In the genomic region with DNA sequence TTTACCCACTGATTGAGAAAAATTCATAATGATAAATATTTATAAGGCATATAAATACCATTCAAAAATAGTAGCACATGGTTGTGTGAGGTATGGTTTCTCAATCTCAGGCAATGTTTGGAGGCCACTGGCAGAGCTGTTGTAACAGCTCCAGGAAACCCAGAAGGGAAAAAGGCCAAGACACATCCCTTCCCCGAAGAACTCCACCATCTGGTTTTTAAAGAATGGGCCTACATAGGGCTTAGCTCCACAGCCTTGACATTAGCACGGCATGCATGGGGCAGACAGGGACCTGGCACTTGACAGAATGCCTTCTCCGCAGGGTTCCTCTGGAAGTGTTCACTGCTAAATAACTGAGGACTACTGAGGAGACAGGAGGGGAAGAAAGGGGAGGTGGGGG, we compare ENCODE assay signal across 24 cellular contexts. TPM values are rescaled to one million over a fixed set of nuclear protein-coding genes. Genes with fewer than 3 reads are reported as not detected.
DNase-seq lines count a peak whose midpoint lies in the region; ATAC-seq and TF ChIP-seq lines count a peak whose summit lies in the region.
"Had no signal": no experiment of that assay in that cellular context is flagged by ENCODE, and none has a peak within 500 bp of the region (broad histone marks: within the 10 kb centered on the region; RNA-seq: fewer than 3 reads in every experiment).

No MANE protein-coding gene starts in this region.

- DNase-seq in AG09309 (ENCODE audit: low read depth): peak; percentile 67
- peak; percentile 19 for DNase-seq in HCEC 1CT
- peak; percentile 33 to 39 for DNase-seq in cerebellar nuclear complex (lab: John Stamatoyannopoulos, UW)
- DNase-seq in esophagus squamous epithelium (lab: John Stamatoyannopoulos, UW): no peak
- no peak for DNase-seq in transverse colon
- no peak for DNase-seq in central memory CD4-positive, alpha-beta T cell
- DNase-seq in CD8-positive, alpha-beta memory T cell: no peak
- DNase-seq: activated CD8-positive, alpha-beta T cell treated with anti-CD3 and anti-CD28 coated beads, Interleukin-2, amount 10 ng/mL, durations not matched to agents 7 days and 5 days; activated effector memory CD4-positive, alpha-beta T cell treated with anti-CD3 and anti-CD28 coated beads, Interleukin-2, amount 50 U/mL, for 16 hours; activated naive CD8-positive, alpha-beta T cell treated with anti-CD3 and anti-CD28 coated beads, Interleukin-2, amount 10 ng/mL, durations not matched to agents 7 days and 5 days; activated T-cell treated with anti-CD3 and anti-CD28 coated beads for 4 hours; DMS153; effector memory CD8-positive, alpha-beta T cell; H7; heart right ventricle; left colon; naive B cell; NCI-H1694; NCI-H526 treated with DMSO at 0.1 percent for 48 hours; nucleus accumbens had no signal

- TF ChIP-seq POLR2A in gastroesophageal sphincter (IDR thresholded peaks at IDR 0.05) (no peak), esophagus squamous epithelium (IDR thresholded peaks at IDR 0.05) (no peak), transverse colon (IDR thresholded peaks at IDR 0.05) (no peak)

- intact Hi-C loops in esophagus squamous epithelium (cut with DNase I) (loop anchor here (5.0 to 10.0 kb wide), 3 partner anchors 238 to 530 kb away; no protein-coding TSS in a partner anchor), transverse colon (cut with DNase I; ENCODE audit: low total_unique reads) (loop anchor here (5.0 to 10.0 kb wide), 5 partner anchors 238 to 530 kb away; no protein-coding TSS in a partner anchor)

- no peak overlapping the region for H3K4me3 ChIP-seq in AG09309 (ENCODE audit: control insufficient read depth, low read depth, low read length)
- no peak overlapping the region for H3K4me3 ChIP-seq in gastroesophageal sphincter
- H3K4me3 ChIP-seq in esophagus squamous epithelium: no peak overlapping the region
- no peak overlapping the region for H3K4me3 ChIP-seq in transverse colon
- H3K4me3 ChIP-seq in CD8-positive, alpha-beta memory T cell (ENCODE audit: low read length): no peak overlapping the region
- H3K4me3 ChIP-seq: heart right ventricle, skin epidermis had no signal

- H3K27me3 ChIP-seq in gastroesophageal sphincter: no peaks in the 10 kb centered on the region
- H3K27me3 ChIP-seq in esophagus squamous epithelium: no peaks in the 10 kb centered on the region
- no peaks in the 10 kb centered on the region for H3K27me3 ChIP-seq in transverse colon
- H3K27me3 ChIP-seq in CD8-positive, alpha-beta memory T cell (ENCODE audit: insufficient read depth, low read length, poor library complexity, severe bottlenecking): no peaks in the 10 kb centered on the region
- H3K27me3 ChIP-seq: heart right ventricle had no signal

- TF ChIP-seq CTCF in AG09309 (IDR thresholded peaks at IDR 0.05; ENCODE audit: control insufficient read depth, insufficient read depth, low read depth, low read length, missing control alignments) (no peak), gastroesophageal sphincter (IDR thresholded peaks at IDR 0.05) (no peak), esophagus squamous epithelium (IDR thresholded peaks at IDR 0.05) (no peak), transverse colon (IDR thresholded peaks at IDR 0.05) (no peak)

- ATAC-seq in gastroesophageal sphincter: peak; percentile 72
- ATAC-seq: activated CD4-positive, CD25-positive, alpha-beta regulatory T cell treated with anti-CD3 and anti-CD28 coated beads, Interleukin-2, amount 50 U/mL, for 24 hours; activated CD8-positive, alpha-beta T cell treated with anti-CD3 and anti-CD28 coated beads, Interleukin-2, amount 10 ng/mL, durations not matched to agents 7 days and 5 days; effector memory CD8-positive, alpha-beta T cell; heart right ventricle; left colon had no signal

- H3K4me1 ChIP-seq in gastroesophageal sphincter: peaks cover 0 to 28% (median 0%) of the 10 kb centered on the region in 3 donors
- H3K4me1 ChIP-seq in esophagus squamous epithelium: peaks cover 0 to 18% (median 6%) of the 10 kb centered on the region in 3 donors
- peaks cover 0 to 8% (median 5%) of the 10 kb centered on the region in 4 donors for H3K4me1 ChIP-seq in transverse colon
- peaks cover 20% of the 10 kb centered on the region for H3K4me1 ChIP-seq in CD8-positive, alpha-beta memory T cell (ENCODE audit: insufficient read depth, low read length)

- no peaks in the 10 kb centered on the region for H3K9me3 Mint-ChIP-seq in CD8-positive, alpha-beta memory T cell
- H3K9me3 Mint-ChIP-seq: effector memory CD8-positive, alpha-beta T cell had no signal

- TF ChIP-seq EP300 in gastroesophageal sphincter (IDR thresholded peaks at IDR 0.05) (no peak), transverse colon (IDR thresholded peaks at IDR 0.05; ENCODE audit: low read depth) (no peak)

- CTCF ChIA-PET in CD8-positive, alpha-beta memory T cell (lab: Charles Lee): interaction anchor here (1.0 to 2.8 kb wide), 3 partner anchors 9 to 527 kb away, joined by 3 to 17 read pairs (median 4); no protein-coding TSS in a partner anchor

- H3K4me1 Mint-ChIP-seq in CD8-positive, alpha-beta memory T cell: peaks cover 22 to 29% (median 25%) of the 10 kb centered on the region in 3 donors

- H3K9me3 ChIP-seq in gastroesophageal sphincter: peaks cover 0 to 3% (median 0%) of the 10 kb centered on the region in 3 donors
- peaks cover 0 to 5% (median 0%) of the 10 kb centered on the region in 3 donors for H3K9me3 ChIP-seq in esophagus squamous epithelium
- no peaks in the 10 kb centered on the region for H3K9me3 ChIP-seq in transverse colon
- no peaks in the 10 kb centered on the region for H3K9me3 ChIP-seq in CD8-positive, alpha-beta memory T cell (ENCODE audit: low read length)

- in situ Hi-C loops in transverse colon (cut with MboI; ENCODE audit: low pct_ligation_motif_present in 1 of 4, low pct_unique_long_range_greater_than_20kb in 1 of 4, low sequenced_read_pairs in 3 of 4): loop anchor here (5.0 to 25.0 kb wide), 9 partner anchors 238 to 868 kb away; a partner anchor contains a TSS

- H3K27ac ChIP-seq in gastroesophageal sphincter (peak overlapping the region in 3 of 4 donors; percentile 54 to 67 (median 65)), esophagus squamous epithelium (no peak overlapping the region), transverse colon (peak overlapping the region in 1 of 4 donors; percentile 23)
- H3K27ac ChIP-seq in CD8-positive, alpha-beta memory T cell (ENCODE audit: low read depth, low read length): no peak overlapping the region
- H3K27ac ChIP-seq: heart right ventricle, skin epidermis had no signal

- POLR2A ChIA-PET in CD8-positive, alpha-beta memory T cell (lab: Charles Lee): no interaction called here

- peaks cover 0 to 4% (median under 1%) of the 10 kb centered on the region in 3 donors for H3K36me3 Mint-ChIP-seq in CD8-positive, alpha-beta memory T cell
- H3K36me3 Mint-ChIP-seq: CD14-positive monocyte, naive B cell had no signal

- H3K36me3 ChIP-seq in gastroesophageal sphincter (no peaks in the 10 kb centered on the region), esophagus squamous epithelium (no peaks in the 10 kb centered on the region), transverse colon (no peaks in the 10 kb centered on the region)
- H3K36me3 ChIP-seq in CD8-positive, alpha-beta memory T cell (ENCODE audit: insufficient read depth, low read length): no peaks in the 10 kb centered on the region
- H3K36me3 ChIP-seq: heart right ventricle had no signal

- H3K27me3 Mint-ChIP-seq in CD8-positive, alpha-beta memory T cell: peaks cover 0 to 6% of the 10 kb centered on the region in 2 donors

- 20 to 67% methylated on average over 1 to 3 of the region's 3 CpGs for WGBS in gastroesophageal sphincter (ENCODE audit: low coverage in 1 of 2), 2 donors
- 53 to 59% methylated on average over 2 to 3 of the region's 3 CpGs for WGBS in esophagus squamous epithelium, 2 donors
- 60 to 63% methylated on average over 1 to 3 of the region's 3 CpGs for WGBS in transverse colon (ENCODE audit: low coverage in 1 of 2), 2 donors

- no peak overlapping the region for H3K27ac Mint-ChIP-seq in CD8-positive, alpha-beta memory T cell
- H3K27ac Mint-ChIP-seq: activated CD8-positive, alpha-beta T cell treated with anti-CD3 and anti-CD28 coated beads, Interleukin-2, amount 10 ng/mL, durations not matched to agents 7 days and 5 days; activated naive CD8-positive, alpha-beta T cell treated with anti-CD3 and anti-CD28 coated beads, Interleukin-2, amount 10 ng/mL, durations not matched to agents 7 days and 5 days; CD14-positive monocyte; naive B cell had no signal

- no peak overlapping the region for H3K4me3 Mint-ChIP-seq in CD8-positive, alpha-beta memory T cell
- H3K4me3 Mint-ChIP-seq: activated CD8-positive, alpha-beta T cell treated with anti-CD3 and anti-CD28 coated beads, Interleukin-2, amount 10 ng/mL, durations not matched to agents 7 days and 5 days; activated naive CD8-positive, alpha-beta T cell treated with anti-CD3 and anti-CD28 coated beads, Interleukin-2, amount 10 ng/mL, durations not matched to agents 7 days and 5 days; CD14-positive monocyte; effector memory CD8-positive, alpha-beta T cell; naive B cell had no signal

RNA-seq across cellular contexts. Expression of a gene that starts 16.1 kb away (rescaled TPM):
- total RNA-seq in gastroesophageal sphincter (100 to 1,000 TPM in 3 of 4 donors, 10 to 100 TPM in 1; 93.7 to 122 (median 114) TPM), esophagus squamous epithelium (10 to 100 TPM; 30.3 to 80.7 (median 34.3) TPM), transverse colon (10 to 100 TPM; 29.9 to 66.1 (median 59.1) TPM)
- total RNA-seq in CD8-positive, alpha-beta memory T cell: 10 to 100 TPM; 14.1 to 15.0 TPM
- polyA plus RNA-seq in CD8-positive, alpha-beta memory T cell: 31.1 TPM

Comparison
In these comparisons a context has a peak if more than half of its experiments do, and no peak if none do; other contexts are left out.
1. DNase-seq: peak in AG09309 (single experiment), HCEC 1CT (single experiment) and cerebellar nuclear complex (2 of 2); none in esophagus squamous epithelium (single experiment), transverse colon (single experiment), central memory CD4-positive, alpha-beta T cell (single experiment) and CD8-positive, alpha-beta memory T cell (0 of 5).
2. H3K27ac ChIP-seq: peak in gastroesophageal sphincter (3 of 4); none in esophagus squamous epithelium (0 of 4) and CD8-positive, alpha-beta memory T cell (single experiment).